ENCODE assay signal across 1 cellular context in genomic region chr1:168572669-168573068, GRCh38.
TF ChIP-seq lines count a peak whose summit lies in the region.

No MANE protein-coding gene starts in this region.

TF ChIP-seq in GM12878, 131 proteins besides CTCF, POLR2A, EP300 and RAD21 (continues in another document):
- TF ChIP-seq CHD4 (IDR thresholded peaks at IDR 0.05) = no peak
- no peak for TF ChIP-seq EED (IDR thresholded peaks at IDR 0.05; ENCODE audit: low read depth)
- no peak for TF ChIP-seq PML (IDR thresholded peaks at IDR 0.05; ENCODE audit: low read length)
- no peak for TF ChIP-seq HSF1 (IDR thresholded peaks at IDR 0.05; ENCODE audit: low read depth, low read length)
- TF ChIP-seq IRF4 (IDR thresholded peaks at IDR 0.05; ENCODE audit: low read depth, low read length) = 0 out of 2 replicates have a peak, but pooled peaks have one; percentile 37
- peak; percentile 71 for TF ChIP-seq ZNF687 (IDR thresholded peaks at IDR 0.05)
- no peak for TF ChIP-seq KLF5 (IDR thresholded peaks at IDR 0.05; ENCODE audit: partially characterized antibody)
- TF ChIP-seq SP1 (IDR thresholded peaks at IDR 0.05; ENCODE audit: low read depth, low read length) = no peak
- no peak for TF ChIP-seq NFYA (IDR thresholded peaks at IDR 0.05; ENCODE audit: borderline replicate concordance, low read depth, low read length)
- no peak for TF ChIP-seq KAT2A (conservative IDR thresholded peaks at IDR 0.05; ENCODE audit: control insufficient read depth, low read depth, low read length)
- TF ChIP-seq MEF2A (IDR thresholded peaks at IDR 0.05; ENCODE audit: insufficient read depth, low read depth, low read length) = no peak
- TF ChIP-seq SMC3 (IDR thresholded peaks at IDR 0.05; ENCODE audit: borderline replicate concordance, low read length) = no peak
- TF ChIP-seq ATF3 (IDR thresholded peaks at IDR 0.05; ENCODE audit: borderline replicate concordance, extremely low read depth, low read depth, low read length) = no peak
- TF ChIP-seq FOS (IDR thresholded peaks at IDR 0.05; ENCODE audit: borderline replicate concordance, extremely low read depth, insufficient read length) = no peak
- no peak for TF ChIP-seq HDAC2 (IDR thresholded peaks at IDR 0.05)
- TF ChIP-seq IKZF1 (conservative IDR thresholded peaks at IDR 0.05) = 0 out of 2 replicates have a peak, but pooled peaks have one; percentile 15
- TF ChIP-seq RCOR1 (conservative IDR thresholded peaks at IDR 0.05; ENCODE audit: low read depth, low read length) = no peak
- no peak for TF ChIP-seq KDM1A (IDR thresholded peaks at IDR 0.05; ENCODE audit: borderline replicate concordance)
- TF ChIP-seq NFXL1 (IDR thresholded peaks at IDR 0.05; ENCODE audit: borderline replicate concordance) = no peak
- no peak for TF ChIP-seq FOXK2 (IDR thresholded peaks at IDR 0.05)
- peak; percentile 73; the same call in 1 of the 2 replicates for TF ChIP-seq ZNF217 (IDR thresholded peaks at IDR 0.05)
- no peak for TF ChIP-seq REST (IDR thresholded peaks at IDR 0.05; ENCODE audit: low read depth, low read length)
- TF ChIP-seq SIX5 (IDR thresholded peaks at IDR 0.05; ENCODE audit: low read depth, low read length, severe bottlenecking) = no peak
- no peak for TF ChIP-seq BACH1 (IDR thresholded peaks at IDR 0.05; ENCODE audit: borderline replicate concordance)
- no peak for TF ChIP-seq ZSCAN29 (IDR thresholded peaks at IDR 0.05)
- TF ChIP-seq ASH2L (IDR thresholded peaks at IDR 0.05; ENCODE audit: borderline replicate concordance, low read depth) = no peak
- no peak for TF ChIP-seq ETV6 (conservative IDR thresholded peaks at IDR 0.05 in 1 of 2, IDR thresholded peaks at IDR 0.05 in 1 of 2; ENCODE audit: borderline replicate concordance in 1 of 2, low read depth in 1 of 2)
- TF ChIP-seq JUNB (IDR thresholded peaks at IDR 0.05) = peak; percentile 38; the same call in 1 of the 2 replicates
- TF ChIP-seq PAX5 (IDR thresholded peaks at IDR 0.05; ENCODE audit: borderline replicate concordance, low read depth, low read length) = no peak
- no peak for TF ChIP-seq RB1 (IDR thresholded peaks at IDR 0.05; ENCODE audit: borderline replicate concordance)
- no peak for TF ChIP-seq ZBTB40 (IDR thresholded peaks at IDR 0.05; ENCODE audit: borderline replicate concordance)
- no peak for TF ChIP-seq RELA (IDR thresholded peaks at IDR 0.05; ENCODE audit: borderline replicate concordance, partially characterized antibody)
- no peak for TF ChIP-seq GATAD2B (conservative IDR thresholded peaks at IDR 0.05; ENCODE audit: low read depth)
- TF ChIP-seq ATF7 (IDR thresholded peaks at IDR 0.05; ENCODE audit: low read depth) = no peak
- no peak for TF ChIP-seq USF2 (IDR thresholded peaks at IDR 0.05; ENCODE audit: borderline replicate concordance, low read depth, low read length)
- no peak for TF ChIP-seq LARP7 (IDR thresholded peaks at IDR 0.05)
- no peak for TF ChIP-seq CHD1 (IDR thresholded peaks at IDR 0.05; ENCODE audit: low read depth, low read length)
- no peak for TF ChIP-seq TARDBP (IDR thresholded peaks at IDR 0.05; ENCODE audit: borderline replicate concordance)
- TF ChIP-seq DPF2 (IDR thresholded peaks at IDR 0.05) = no peak
- TF ChIP-seq MXI1 (IDR thresholded peaks at IDR 0.05; ENCODE audit: low read depth, low read length) = no peak
- no peak for TF ChIP-seq ZBED1 (IDR thresholded peaks at IDR 0.05; ENCODE audit: borderline replicate concordance)
- TF ChIP-seq POU2F2 (IDR thresholded peaks at IDR 0.05; ENCODE audit: borderline replicate concordance, low read depth, low read length) = no peak
- TF ChIP-seq NR2C2 (IDR thresholded peaks at IDR 0.05; ENCODE audit: borderline replicate concordance, control insufficient read depth, insufficient read length, low read depth) = no peak
- TF ChIP-seq STAT3 (IDR thresholded peaks at IDR 0.05; ENCODE audit: low read depth, low read length) = no peak
- no peak for TF ChIP-seq CBX3 (IDR thresholded peaks at IDR 0.05; ENCODE audit: borderline replicate concordance, low read depth)
- no peak for TF ChIP-seq SREBF1 (IDR thresholded peaks at IDR 0.05; ENCODE audit: low read length)
- TF ChIP-seq BCLAF1 (IDR thresholded peaks at IDR 0.05) = no peak
- TF ChIP-seq CREB1 (IDR thresholded peaks at IDR 0.05; ENCODE audit: low read depth) = no peak
- TF ChIP-seq NR2F1 (conservative IDR thresholded peaks at IDR 0.05) = 0 out of 2 replicates have a peak, but pooled peaks have one; percentile 17
- no peak for TF ChIP-seq BHLHE40 (IDR thresholded peaks at IDR 0.05; ENCODE audit: borderline replicate concordance in 1 of 2, low read depth in 2 of 2, low read length in 1 of 2)
- TF ChIP-seq POLR2AphosphoS5 (IDR thresholded peaks at IDR 0.05; ENCODE audit: low read length) = no peak
- no peak for TF ChIP-seq HCFC1 (IDR thresholded peaks at IDR 0.05; ENCODE audit: low read length)
